ENCODE assay signal across 25 cellular contexts in genomic region chr6:158962371-158962770, GRCh38. TPM values are rescaled to one million over a fixed set of nuclear protein-coding genes. Genes with fewer than 3 reads are reported as not detected.
DNase-seq lines count a peak whose midpoint lies in the region; TF ChIP-seq lines count a peak whose summit lies in the region.
"Had no signal": no experiment of that assay in that cellular context is flagged by ENCODE, and none has a peak within 500 bp of the region (broad histone marks: within the 10 kb centered on the region; RNA-seq: fewer than 3 reads in every experiment).

No MANE protein-coding gene starts in this region.

- DNase-seq in AG08395 (ENCODE audit: low spot score) (peak; percentile 63), EH (ENCODE audit: low read depth) (peak; percentile 69), RPMI7951 (ENCODE audit: low read depth) (peak; percentile 36), fibroblast of mammary gland (ENCODE audit: low read depth) (peak; percentile 41), CD14-positive monocyte (ENCODE audit: low spot score) (no peak), thyroid gland (no peak), kidney tubule cell (ENCODE audit: low spot score) (no peak), islet precursor cell (no peak)
- DNase-seq: 8988T; ACHN; CD8-positive, alpha-beta memory T cell; DMS 273 treated with DMSO at 0.1 percent for 48 hours; DMS79; GF-D8; Karpas-422; NCI-H1092; NCI-H1417 treated with DMSO at 0.1 percent for 48 hours; NCI-H1694 treated with DMSO at 0.1 percent for 48 hours; NCI-H2081; NCI-H2227 treated with DMSO at 0.1 percent for 48 hours; NCI-H510A; NCI-H69; SHP77 treated with DMSO at 0.1 percent for 48 hours had no signal

- peaks cover 4 to 5% of the 10 kb centered on the region in 2 donors for H3K36me3 Mint-ChIP-seq in CD14-positive monocyte

- TF ChIP-seq POLR2A in thyroid gland (IDR thresholded peaks at IDR 0.05) = no peak

- H3K4me3 ChIP-seq in fibroblast of mammary gland (ENCODE audit: control insufficient read depth, low read depth, low read length) (no peak overlapping the region), thyroid gland (replicated peaks in 1 of 3) (no peak overlapping the region)

- no peak overlapping the region for H3K27ac ChIP-seq in thyroid gland
- H3K27ac ChIP-seq: C4-2B, RWPE1 had no signal

- no peak overlapping the region for H3K4me3 Mint-ChIP-seq in CD14-positive monocyte
- H3K4me3 Mint-ChIP-seq: CD8-positive, alpha-beta memory T cell had no signal

- intact Hi-C loops in CD14-positive monocyte (cut with micrococcal nuclease) = no loop called here
- intact Hi-C loops in thyroid gland (cut with DNase I) = no loop called here

- H3K27me3 Mint-ChIP-seq in CD14-positive monocyte (ENCODE audit: low read depth in 3 of 3) = peaks cover 1 to 2% (median 1%) of the 10 kb centered on the region in 3 donors
- H3K27me3 Mint-ChIP-seq: CD8-positive, alpha-beta memory T cell had no signal

- peaks cover 0 to 12% (median 3%) of the 10 kb centered on the region in 7 donors for H3K9me3 Mint-ChIP-seq in CD14-positive monocyte

- no peaks in the 10 kb centered on the region for H3K27me3 ChIP-seq in thyroid gland

- H3K9me3 ChIP-seq in thyroid gland = no peaks in the 10 kb centered on the region

- no peaks in the 10 kb centered on the region for H3K4me1 ChIP-seq in thyroid gland

- 81 to 82% methylated on average over 3 of the region's 3 CpGs for WGBS in thyroid gland, 2 donors

- TF ChIP-seq CTCF in fibroblast of mammary gland (conservative IDR thresholded peaks at IDR 0.05; ENCODE audit: control insufficient read depth, insufficient read depth, low read depth, low read length) (no peak), CD14-positive monocyte (IDR thresholded peaks at IDR 0.05) (no peak), thyroid gland (IDR thresholded peaks at IDR 0.05) (no peak)

- peaks cover 4% of the 10 kb centered on the region for H3K4me1 Mint-ChIP-seq in CD14-positive monocyte

- H3K36me3 ChIP-seq in thyroid gland = no peaks in the 10 kb centered on the region

- H3K27ac Mint-ChIP-seq in CD14-positive monocyte = no peak overlapping the region

RNA-seq across cellular contexts. Expression of gene RSPH3, which starts 37.6 kb away (rescaled TPM):
- total RNA-seq in RPMI7951 (2014; rRNA removed; shearing (Covaris generic)) = 3.3 and 5.4 TPM in 2 replicates
- 1 to 10 TPM; 4.6 to 9.6 TPM for polyA plus RNA-seq in CD14-positive monocyte
- total RNA-seq in thyroid gland = 10 to 100 TPM; 16.8 to 22.5 (median 20.2) TPM

Comparison
In these comparisons a context has a peak if more than half of its experiments do, and no peak if none do; other contexts are left out.
1. DNase-seq: peak in AG08395 (single experiment), EH (single experiment), RPMI7951 (single experiment) and fibroblast of mammary gland (single experiment); none in CD14-positive monocyte (single experiment), thyroid gland (0 of 2), kidney tubule cell (single experiment) and islet precursor cell (single experiment).